Comparison of ENCODE assay signal across 21 cellular contexts in the genomic region with DNA sequence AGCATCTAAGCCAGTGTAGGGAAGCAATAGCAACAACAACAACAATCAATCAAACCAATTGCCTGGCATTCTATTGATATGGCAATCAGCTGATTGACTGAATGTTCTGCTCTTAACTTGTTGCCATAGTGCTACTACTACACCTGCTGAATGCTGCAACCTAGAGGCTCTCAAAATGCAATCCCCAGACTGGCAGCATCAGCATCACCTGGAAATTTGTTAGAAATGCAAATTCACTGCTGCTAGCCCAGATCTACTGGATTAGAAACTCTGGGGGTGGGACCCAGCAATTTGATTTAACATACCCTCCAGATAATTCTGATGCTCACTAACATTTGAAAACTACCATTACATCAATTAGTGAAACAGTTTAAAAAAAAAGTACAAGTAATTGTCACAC.
"Had no signal": no experiment of that assay in that cellular context is flagged by ENCODE, and none has a peak within 500 bp of the region (broad histone marks: within the 10 kb centered on the region; RNA-seq: fewer than 3 reads in every experiment).

No MANE protein-coding gene starts in this region.

- H3K36me3 ChIP-seq: left ventricle myocardium inferior, lower lobe of right lung, spleen, tibial artery, upper lobe of left lung, vagina had no signal

- H3K27ac ChIP-seq: foreskin keratinocyte, left ventricle myocardium inferior, lower lobe of right lung, parathyroid adenoma, psoas muscle, spleen, tibial artery, upper lobe of left lung, vagina had no signal

- ATAC-seq: foreskin keratinocyte; left cardiac atrium; lower lobe of right lung; psoas muscle; sciatic nerve; stimulated activated memory B cell treated with anti-CD40 and anti-IgM and Interleukin-4, amounts not matched to agents 10 μg/mL and 1 μg/mL and 100 μg/mL, for 72 hours had no signal

- H3K27me3 ChIP-seq: upper lobe of left lung, vagina had no signal

- H3K4me1 ChIP-seq: foreskin keratinocyte, left ventricle myocardium inferior, lower lobe of right lung, parathyroid adenoma, psoas muscle, tibial artery, upper lobe of left lung, vagina had no signal

- H3K4me3 ChIP-seq: left ventricle myocardium inferior, lower lobe of right lung, psoas muscle, spleen, tibial artery, upper lobe of left lung, vagina had no signal

- DNase-seq: effector CD4-positive, alpha-beta T cell; endodermal cell; erythroblast; foreskin keratinocyte; kidney; left cardiac atrium; left ventricle myocardium inferior; lower lobe of right lung; naive B cell; psoas muscle; retina; spleen; stimulated activated CD4-positive, alpha-beta T cell treated with anti-CD3 and anti-CD28 coated beads, Interleukin-15, amount 100 ng/mL, for 24 hours; stimulated activated CD4-positive, alpha-beta T cell treated with anti-CD3 and anti-CD28 coated beads, Interleukin-1b, Interleukin-23, amount 100 ng/mL, for 48 hours; stimulated activated CD4-positive, alpha-beta T cell treated with anti-CD3 and anti-CD28 coated beads, Interleukin-4, amount 100 ng/mL, for 24 hours; tibial artery; upper lobe of left lung had no signal

- H3K9me3 ChIP-seq: left ventricle myocardium inferior, lower lobe of right lung, psoas muscle, spleen, tibial artery, upper lobe of left lung, vagina had no signal
